9 cellular contexts compared by ENCODE assay signal in genomic region chr7:85342781-85343180, GRCh38.
"Had no signal": no experiment of that assay in that cellular context is flagged by ENCODE, and none has a peak within 500 bp of the region (broad histone marks: within the 10 kb centered on the region; RNA-seq: fewer than 3 reads in every experiment).

No MANE protein-coding gene starts in this region.

- H3K9me3 Mint-ChIP-seq: IgD-negative memory B cell had no signal

- ATAC-seq: HepG2, K562 had no signal

- H3K27ac ChIP-seq: HL-60, KMS-11 had no signal

- H3K4me1 Mint-ChIP-seq: IgD-negative memory B cell had no signal

- H3K4me3 ChIP-seq: K562 had no signal

- H3K27ac Mint-ChIP-seq: IgD-negative memory B cell had no signal

- FAIRE-seq: HepG2, HTR-8/SVneo, K562 had no signal

- H3K4me3 Mint-ChIP-seq: IgD-negative memory B cell had no signal

- H3K27me3 Mint-ChIP-seq: IgD-negative memory B cell had no signal

- DNase-seq: IMR-90, KBM-7, KG1 had no signal
